In the genomic region with DNA sequence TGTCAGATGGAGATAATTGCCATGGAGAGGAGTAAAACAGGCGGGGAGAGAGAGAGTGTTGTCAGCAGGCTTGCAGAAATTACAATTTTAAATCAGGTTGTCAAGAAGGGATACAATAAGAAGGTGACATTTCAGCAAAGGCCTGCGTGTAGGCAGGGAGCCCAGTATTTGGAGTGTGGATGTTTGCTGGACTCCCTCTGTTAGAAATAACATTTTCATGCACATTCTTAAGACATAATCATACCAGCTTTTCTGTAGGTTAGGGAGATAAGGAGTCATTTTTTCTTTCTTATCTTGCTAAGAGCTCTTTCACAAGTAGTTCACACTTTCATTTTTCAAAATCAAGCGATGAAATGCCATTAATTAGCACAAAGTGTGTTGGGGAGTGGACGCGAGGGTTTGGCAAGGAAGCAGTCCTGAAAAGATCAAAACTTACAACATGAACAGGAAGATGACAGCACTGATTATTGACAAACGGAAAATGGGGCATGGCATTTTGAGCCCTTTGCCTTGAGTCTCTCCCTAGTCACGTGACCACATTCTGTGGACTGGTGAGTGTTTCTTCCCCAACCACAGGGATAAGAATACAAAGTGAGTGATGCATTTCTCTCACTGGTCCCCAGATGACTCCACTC, we compare ENCODE assay signal across 10 cellular contexts.
DNase-seq lines count a peak whose midpoint lies in the region; ATAC-seq, FAIRE-seq and TF ChIP-seq lines count a peak whose summit lies in the region.
"Had no signal": no experiment of that assay in that cellular context is flagged by ENCODE, and none has a peak within 500 bp of the region (broad histone marks: within the 10 kb centered on the region; RNA-seq: fewer than 3 reads in every experiment).

No MANE protein-coding gene starts in this region.

- FAIRE-seq in A549 (lab: Jason Lieb, UNC) (no peak), astrocyte (lab: Jason Lieb, UNC) (no peak)

- no peak for TF ChIP-seq EP300 in A549 (IDR thresholded peaks at IDR 0.05)

- 79% methylated on average over 7 of the region's 7 CpGs for WGBS in A549 (ENCODE audit: missing lambda C conversion rate)

- H3K27ac ChIP-seq in A549 (0 out of 6 replicates have a peak overlapping the region, but pooled peaks of 1 of the 2 experiments have one; percentile 7), astrocyte (ENCODE audit: low read depth, low read length) (no peak overlapping the region), colonic mucosa (no peak overlapping the region)

- H3K9me3 ChIP-seq in A549 (no peaks in the 10 kb centered on the region), astrocyte (ENCODE audit: insufficient read depth, low read depth, low read length) (no peaks in the 10 kb centered on the region), colonic mucosa (no peaks in the 10 kb centered on the region)

- no peaks in the 10 kb centered on the region for H3K9me3 Mint-ChIP-seq in astrocyte (ENCODE audit: unreplicated experiment)
- H3K9me3 Mint-ChIP-seq: activated naive CD8-positive, alpha-beta T cell treated with anti-CD3 and anti-CD28 coated beads, Interleukin-2, amount 50 U/mL, for 24 hours had no signal

- peaks cover 19% of the 10 kb centered on the region for H3K27me3 Mint-ChIP-seq in astrocyte (ENCODE audit: low read depth, unreplicated experiment)
- H3K27me3 Mint-ChIP-seq: activated naive CD8-positive, alpha-beta T cell treated with anti-CD3 and anti-CD28 coated beads, Interleukin-2, amount 50 U/mL, for 24 hours had no signal

- H3K27ac Mint-ChIP-seq in astrocyte (ENCODE audit: unreplicated experiment) = peak overlapping the region; percentile 19
- H3K27ac Mint-ChIP-seq: activated naive CD8-positive, alpha-beta T cell treated with anti-CD3 and anti-CD28 coated beads, Interleukin-2, amount 50 U/mL, for 24 hours had no signal

- H3K4me3 ChIP-seq in A549 (no peak overlapping the region), astrocyte (ENCODE audit: insufficient read depth, low read depth, low read length) (no peak overlapping the region), colonic mucosa (no peak overlapping the region)

- DNase-seq in A549 (ENCODE audit: low read depth in 1 of 2, low spot score in 1 of 2) = no peak
- DNase-seq in M059J (ENCODE audit: low read depth) = peak; percentile 67
- peak; percentile 62 for DNase-seq in astrocyte (ENCODE audit: low read depth)
- DNase-seq in medulla oblongata (ENCODE audit: extremely low spot score) = peak; percentile 20
- no peak for DNase-seq in NCI-H1436 (lab: John Stamatoyannopoulos, UW)
- no peak for DNase-seq in GOT3 (lab: John Stamatoyannopoulos, UW)
- no peak for DNase-seq in colonic mucosa
- no peak for DNase-seq in OCI-M2 (lab: John Stamatoyannopoulos, UW; ENCODE audit: unreplicated experiment)
- DNase-seq: activated CD4-positive, alpha-beta T cell treated with anti-CD3 and anti-CD28 coated beads for 48 hours; activated naive CD8-positive, alpha-beta T cell treated with anti-CD3 and anti-CD28 coated beads, Interleukin-2, amount 50 U/mL, for 24 hours had no signal

- H3K79me2 ChIP-seq in astrocyte (ENCODE audit: insufficient read depth, low read length) = no peaks in the 10 kb centered on the region

- no peak for ATAC-seq in A549
- ATAC-seq: activated naive CD8-positive, alpha-beta T cell treated with anti-CD3 and anti-CD28 coated beads, Interleukin-2, amount 50 U/mL, for 24 hours had no signal

- no peaks in the 10 kb centered on the region for H3K36me3 Mint-ChIP-seq in astrocyte (ENCODE audit: low read depth, unreplicated experiment)

- H3K4me1 Mint-ChIP-seq in astrocyte (ENCODE audit: low read depth, unreplicated experiment) = peaks cover 41% of the 10 kb centered on the region

- no peaks in the 10 kb centered on the region for H3K36me3 ChIP-seq in astrocyte (ENCODE audit: insufficient read depth, low read length)
- H3K36me3 ChIP-seq in colonic mucosa = no peaks in the 10 kb centered on the region

- H3K4me2 ChIP-seq in A549 (no peak overlapping the region; the same call in 2 of the 3 replicates), astrocyte (ENCODE audit: low read length) (peak overlapping the region; percentile 39)

- no peak for TF ChIP-seq POLR2A in A549 (IDR thresholded peaks at IDR 0.05; ENCODE audit: low read length)

- TF ChIP-seq CTCF in A549 (IDR thresholded peaks at IDR 0.05) (no peak), astrocyte (IDR thresholded peaks at IDR 0.05; ENCODE audit: insufficient read depth, low read depth, low read length) (no peak), colonic mucosa (IDR thresholded peaks at IDR 0.05) (no peak)

- intact Hi-C loops in colonic mucosa (cut with DNase I) = no loop called here

- H3K27me3 ChIP-seq in astrocyte (ENCODE audit: insufficient read depth, low read length) = peaks cover 11% of the 10 kb centered on the region
- H3K27me3 ChIP-seq in colonic mucosa = no peaks in the 10 kb centered on the region

- CTCF ChIA-PET in A549 (lab: Yijun Ruan, JAX) = interaction anchor here (0.8 to 1.5 kb wide), 4 partner anchors 12 to 89 kb away, joined by 3 to 4 read pairs (median 3); no protein-coding TSS in a partner anchor

- H3K4me3 Mint-ChIP-seq in astrocyte (ENCODE audit: unreplicated experiment) = no peak overlapping the region
- H3K4me3 Mint-ChIP-seq: activated naive CD8-positive, alpha-beta T cell treated with anti-CD3 and anti-CD28 coated beads, Interleukin-2, amount 50 U/mL, for 24 hours had no signal

- POLR2A ChIA-PET in A549 (lab: Yijun Ruan, JAX) = no interaction called here

- no peak overlapping the region for H2AFZ ChIP-seq in astrocyte (ENCODE audit: low read depth, low read length)

- H3K4me1 ChIP-seq in A549 (peaks cover 28% of the 10 kb centered on the region), astrocyte (ENCODE audit: insufficient read depth, low read length) (peaks cover 34% of the 10 kb centered on the region), colonic mucosa (peaks cover 5% of the 10 kb centered on the region)

- H3K9ac ChIP-seq in astrocyte (ENCODE audit: low read length) = no peak overlapping the region
- no peak overlapping the region for H3K9ac ChIP-seq in colonic mucosa (ENCODE audit: low read depth in 2 of 2, low read length in 2 of 2)

- H4K20me1 ChIP-seq in astrocyte (ENCODE audit: insufficient read depth, low read length) = no peaks in the 10 kb centered on the region

- TF ChIP-seq RAD21 in A549 (conservative IDR thresholded peaks at IDR 0.05 in 1 of 2, IDR thresholded peaks at IDR 0.05 in 1 of 2) = no peak

TF ChIP-seq in A549, 52 proteins besides CTCF, POLR2A, EP300 and RAD21:
- TF ChIP-seq TP53 (CRISPR knock-in tag; IDR thresholded peaks at IDR 0.05) (no peak), MYC (IDR thresholded peaks at IDR 0.05; ENCODE audit: borderline replicate concordance, low read length) (no peak)
- TF ChIP-seq, protein P1, sequence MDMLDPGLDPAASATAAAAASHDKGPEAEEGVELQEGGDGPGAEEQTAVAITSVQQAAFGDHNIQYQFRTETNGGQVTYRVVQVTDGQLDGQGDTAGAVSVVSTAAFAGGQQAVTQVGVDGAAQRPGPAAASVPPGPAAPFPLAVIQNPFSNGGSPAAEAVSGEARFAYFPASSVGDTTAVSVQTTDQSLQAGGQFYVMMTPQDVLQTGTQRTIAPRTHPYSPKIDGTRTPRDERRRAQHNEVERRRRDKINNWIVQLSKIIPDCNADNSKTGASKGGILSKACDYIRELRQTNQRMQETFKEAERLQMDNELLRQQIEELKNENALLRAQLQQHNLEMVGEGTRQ (IDR thresholded peaks at IDR 0.05) = 0 out of 2 replicates have a peak, but pooled peaks have one; percentile 16
TF ChIP-seq in A549: peak in this region for 1.

Comparison
In these comparisons a context has a peak if more than half of its experiments do, and no peak if none do; other contexts are left out.
1. DNase-seq: peak in M059J (single experiment), astrocyte (single experiment) and medulla oblongata (single experiment); none in A549 (0 of 2), NCI-H1436 (single experiment), GOT3 (single experiment), colonic mucosa (single experiment) and OCI-M2 (single experiment).